ENCODE assay signal across 8 cellular contexts in the genomic region with DNA sequence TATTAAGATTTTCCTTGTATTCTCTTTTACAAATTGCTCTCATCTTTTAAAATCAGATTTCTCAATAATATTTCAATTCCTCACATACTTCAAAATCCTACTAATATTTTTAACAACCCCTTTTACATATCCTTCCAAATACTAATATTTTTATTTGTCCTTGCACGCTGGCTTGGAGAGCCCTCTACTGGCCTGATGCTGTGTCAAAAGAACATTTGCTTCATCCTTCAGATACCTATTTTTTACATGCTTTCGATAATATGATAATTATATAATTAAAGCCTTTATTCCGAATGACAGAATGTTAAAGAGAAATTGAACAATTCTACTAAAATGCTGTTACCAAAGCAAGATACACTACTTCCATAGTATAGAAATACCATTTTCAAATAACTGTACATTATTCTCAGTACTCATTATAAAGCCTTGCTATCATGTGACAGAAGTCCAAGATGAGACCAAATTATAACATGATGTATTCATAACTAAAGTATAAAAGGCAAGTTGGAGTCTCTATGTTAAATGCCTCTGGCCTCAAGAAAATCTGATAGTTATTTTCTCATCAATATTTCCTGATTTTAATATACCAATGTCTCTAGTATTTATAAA. TPM values are rescaled to one million over a fixed set of nuclear protein-coding genes. Genes with fewer than 3 reads are reported as not detected.
A peak's percentile ranks its signal among the peaks of the same experiment; 100 is the strongest.
DNase-seq lines count a peak whose midpoint lies in the region; ATAC-seq, FAIRE-seq and TF ChIP-seq lines count a peak whose summit lies in the region.

No MANE protein-coding gene starts in this region.

- ATAC-seq in SK-N-SH treated with all-trans-retinoic acid at 6 μM for 48 hours (peak; percentile 53; the same call in 2 of the 3 replicates), left ventricle myocardium superior (peak; percentile 27), HG03039 (IDR thresholded peaks at IDR 0.05; ENCODE audit: unreplicated experiment) (no peak), HG02885 (IDR thresholded peaks at IDR 0.05; ENCODE audit: poor library complexity, unreplicated experiment) (no peak)

- no peak for FAIRE-seq in urothelium cell line (lab: Jason Lieb, UNC)

- intact Hi-C loops in left ventricle myocardium superior (cut with micrococcal nuclease), result loop anchor here (1.0 to 10.0 kb wide), 2 partner anchors 134 to 225 kb away; no protein-coding TSS in a partner anchor

- DNase-seq in DMS114 treated with DMSO at 0.1 percent for 48 hours (lab: John Stamatoyannopoulos, UW; ENCODE audit: unreplicated experiment) (peak; percentile 11), HT-29 (ENCODE audit: low spot score) (peak; percentile 39), left ventricle myocardium superior (peak; percentile 45), urothelium cell line (ENCODE audit: low spot score) (peak; percentile 5), NK-92 (lab: John Stamatoyannopoulos, UW; ENCODE audit: unreplicated experiment) (no peak)

TF ChIP-seq in SK-N-SH treated with all-trans-retinoic acid at 6 μM for 48 hours, 23 proteins besides CTCF, POLR2A, EP300 and RAD21:
- TF ChIP-seq PPARA (CRISPR knock-in tag; IDR thresholded peaks at IDR 0.05; ENCODE audit: borderline replicate concordance) (no peak), ZFP30 (CRISPR knock-in tag; IDR thresholded peaks at IDR 0.05) (no peak), BACH2 (CRISPR knock-in tag; IDR thresholded peaks at IDR 0.05; ENCODE audit: borderline replicate concordance) (no peak), ZNF8 (CRISPR knock-in tag; IDR thresholded peaks at IDR 0.05) (no peak), ISL1 (CRISPR knock-in tag; IDR thresholded peaks at IDR 0.05) (no peak), CSDC2 (CRISPR knock-in tag; IDR thresholded peaks at IDR 0.05) (no peak), ZC3H10 (CRISPR knock-in tag; IDR thresholded peaks at IDR 0.05) (no peak), TOX (CRISPR knock-in tag; IDR thresholded peaks at IDR 0.05; ENCODE audit: borderline replicate concordance) (no peak), GLIS3 (CRISPR knock-in tag; IDR thresholded peaks at IDR 0.05) (no peak), ZFP3 (CRISPR knock-in tag; IDR thresholded peaks at IDR 0.05) (no peak), OSR1 (CRISPR knock-in tag; IDR thresholded peaks at IDR 0.05) (no peak), SNAI2 (CRISPR knock-in tag; IDR thresholded peaks at IDR 0.05) (no peak), ARNTL (CRISPR knock-in tag; IDR thresholded peaks at IDR 0.05; ENCODE audit: borderline replicate concordance, low read depth) (no peak), RARB (CRISPR knock-in tag; IDR thresholded peaks at IDR 0.05) (no peak)
- TF ChIP-seq, protein P1, sequence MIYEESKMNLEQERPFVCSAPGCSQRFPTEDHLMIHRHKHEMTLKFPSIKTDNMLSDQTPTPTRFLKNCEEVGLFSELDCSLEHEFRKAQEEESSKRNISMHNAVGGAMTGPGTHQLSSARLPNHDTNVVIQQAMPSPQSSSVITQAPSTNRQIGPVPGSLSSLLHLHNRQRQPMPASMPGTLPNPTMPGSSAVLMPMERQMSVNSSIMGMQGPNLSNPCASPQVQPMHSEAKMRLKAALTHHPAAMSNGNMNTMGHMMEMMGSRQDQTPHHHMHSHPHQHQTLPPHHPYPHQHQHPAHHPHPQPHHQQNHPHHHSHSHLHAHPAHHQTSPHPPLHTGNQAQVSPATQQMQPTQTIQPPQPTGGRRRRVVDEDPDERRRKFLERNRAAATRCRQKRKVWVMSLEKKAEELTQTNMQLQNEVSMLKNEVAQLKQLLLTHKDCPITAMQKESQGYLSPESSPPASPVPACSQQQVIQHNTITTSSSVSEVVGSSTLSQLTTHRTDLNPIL (CRISPR knock-in tag; IDR thresholded peaks at IDR 0.05; ENCODE audit: low read depth), result no peak
- TF ChIP-seq, protein P2, sequence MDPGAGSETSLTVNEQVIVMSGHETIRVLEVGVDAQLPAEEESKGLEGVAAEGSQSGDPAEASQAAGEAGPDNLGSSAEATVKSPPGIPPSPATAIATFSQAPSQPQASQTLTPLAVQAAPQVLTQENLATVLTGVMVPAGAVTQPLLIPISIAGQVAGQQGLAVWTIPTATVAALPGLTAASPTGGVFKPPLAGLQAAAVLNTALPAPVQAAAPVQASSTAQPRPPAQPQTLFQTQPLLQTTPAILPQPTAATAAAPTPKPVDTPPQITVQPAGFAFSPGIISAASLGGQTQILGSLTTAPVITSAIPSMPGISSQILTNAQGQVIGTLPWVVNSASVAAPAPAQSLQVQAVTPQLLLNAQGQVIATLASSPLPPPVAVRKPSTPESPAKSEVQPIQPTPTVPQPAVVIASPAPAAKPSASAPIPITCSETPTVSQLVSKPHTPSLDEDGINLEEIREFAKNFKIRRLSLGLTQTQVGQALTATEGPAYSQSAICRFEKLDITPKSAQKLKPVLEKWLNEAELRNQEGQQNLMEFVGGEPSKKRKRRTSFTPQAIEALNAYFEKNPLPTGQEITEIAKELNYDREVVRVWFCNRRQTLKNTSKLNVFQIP (CRISPR knock-in tag; IDR thresholded peaks at IDR 0.05; ENCODE audit: borderline replicate concordance, low read depth), result no peak
- TF ChIP-seq, protein P3, sequence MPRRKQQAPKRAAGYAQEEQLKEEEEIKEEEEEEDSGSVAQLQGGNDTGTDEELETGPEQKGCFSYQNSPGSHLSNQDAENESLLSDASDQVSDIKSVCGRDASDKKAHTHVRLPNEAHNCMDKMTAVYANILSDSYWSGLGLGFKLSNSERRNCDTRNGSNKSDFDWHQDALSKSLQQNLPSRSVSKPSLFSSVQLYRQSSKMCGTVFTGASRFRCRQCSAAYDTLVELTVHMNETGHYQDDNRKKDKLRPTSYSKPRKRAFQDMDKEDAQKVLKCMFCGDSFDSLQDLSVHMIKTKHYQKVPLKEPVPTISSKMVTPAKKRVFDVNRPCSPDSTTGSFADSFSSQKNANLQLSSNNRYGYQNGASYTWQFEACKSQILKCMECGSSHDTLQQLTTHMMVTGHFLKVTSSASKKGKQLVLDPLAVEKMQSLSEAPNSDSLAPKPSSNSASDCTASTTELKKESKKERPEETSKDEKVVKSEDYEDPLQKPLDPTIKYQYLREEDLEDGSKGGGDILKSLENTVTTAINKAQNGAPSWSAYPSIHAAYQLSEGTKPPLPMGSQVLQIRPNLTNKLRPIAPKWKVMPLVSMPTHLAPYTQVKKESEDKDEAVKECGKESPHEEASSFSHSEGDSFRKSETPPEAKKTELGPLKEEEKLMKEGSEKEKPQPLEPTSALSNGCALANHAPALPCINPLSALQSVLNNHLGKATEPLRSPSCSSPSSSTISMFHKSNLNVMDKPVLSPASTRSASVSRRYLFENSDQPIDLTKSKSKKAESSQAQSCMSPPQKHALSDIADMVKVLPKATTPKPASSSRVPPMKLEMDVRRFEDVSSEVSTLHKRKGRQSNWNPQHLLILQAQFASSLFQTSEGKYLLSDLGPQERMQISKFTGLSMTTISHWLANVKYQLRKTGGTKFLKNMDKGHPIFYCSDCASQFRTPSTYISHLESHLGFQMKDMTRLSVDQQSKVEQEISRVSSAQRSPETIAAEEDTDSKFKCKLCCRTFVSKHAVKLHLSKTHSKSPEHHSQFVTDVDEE (CRISPR knock-in tag; IDR thresholded peaks at IDR 0.05), result no peak
- TF ChIP-seq, protein P4, sequence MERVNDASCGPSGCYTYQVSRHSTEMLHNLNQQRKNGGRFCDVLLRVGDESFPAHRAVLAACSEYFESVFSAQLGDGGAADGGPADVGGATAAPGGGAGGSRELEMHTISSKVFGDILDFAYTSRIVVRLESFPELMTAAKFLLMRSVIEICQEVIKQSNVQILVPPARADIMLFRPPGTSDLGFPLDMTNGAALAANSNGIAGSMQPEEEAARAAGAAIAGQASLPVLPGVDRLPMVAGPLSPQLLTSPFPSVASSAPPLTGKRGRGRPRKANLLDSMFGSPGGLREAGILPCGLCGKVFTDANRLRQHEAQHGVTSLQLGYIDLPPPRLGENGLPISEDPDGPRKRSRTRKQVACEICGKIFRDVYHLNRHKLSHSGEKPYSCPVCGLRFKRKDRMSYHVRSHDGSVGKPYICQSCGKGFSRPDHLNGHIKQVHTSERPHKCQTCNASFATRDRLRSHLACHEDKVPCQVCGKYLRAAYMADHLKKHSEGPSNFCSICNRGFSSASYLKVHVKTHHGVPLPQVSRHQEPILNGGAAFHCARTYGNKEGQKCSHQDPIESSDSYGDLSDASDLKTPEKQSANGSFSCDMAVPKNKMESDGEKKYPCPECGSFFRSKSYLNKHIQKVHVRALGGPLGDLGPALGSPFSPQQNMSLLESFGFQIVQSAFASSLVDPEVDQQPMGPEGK (CRISPR knock-in tag; IDR thresholded peaks at IDR 0.05; ENCODE audit: borderline replicate concordance), result no peak

RNA-seq across cellular contexts. Expression of a gene that starts 39.0 kb away (rescaled TPM):
- total RNA-seq in HT-29 (2014; rRNA removed; shearing (Covaris generic)), result not detected in 2 replicates
- total RNA-seq in left ventricle myocardium superior, result 2,753 TPM

Comparison
In these comparisons a context has a peak if more than half of its experiments do, and no peak if none do; other contexts are left out.
1. ATAC-seq: peak in SK-N-SH treated with all-trans-retinoic acid at 6 μM for 48 hours (single experiment) and left ventricle myocardium superior (single experiment); none in HG03039 (single experiment) and HG02885 (single experiment).
2. RNA of a gene that starts 39.0 kb away (total RNA-seq): 2,753 TPM in left ventricle myocardium superior (single experiment); not detected in HT-29; every median in the first group is over 1,000 times any median in the second.